In genomic region chr2:117470311-117471095, GRCh38 we compare ENCODE assay signal across 8 cellular contexts.
DNase-seq lines count a peak whose midpoint lies in the region; ATAC-seq and TF ChIP-seq lines count a peak whose summit lies in the region.

No MANE protein-coding gene starts in this region.

- no peaks in the 10 kb centered on the region for H3K36me3 Mint-ChIP-seq in MCF 10A (ENCODE audit: insufficient read depth, unreplicated experiment)

- no peak overlapping the region for H3K9ac ChIP-seq in mammary epithelial cell (ENCODE audit: insufficient read depth, low read length)
- no peak overlapping the region for H3K9ac ChIP-seq in OCI-LY3 (ENCODE audit: low read length)

- H3K36me3 ChIP-seq in mammary epithelial cell (ENCODE audit: insufficient read depth, low read length) (no peaks in the 10 kb centered on the region), OCI-LY3 (replicated peaks; ENCODE audit: low read depth, low read length) (no peaks in the 10 kb centered on the region)

- H3K4me1 ChIP-seq in mammary epithelial cell (ENCODE audit: insufficient read depth, low read length) (no peaks in the 10 kb centered on the region), OCI-LY3 (ENCODE audit: low read length) (no peaks in the 10 kb centered on the region)

- peak; percentile 83 for ATAC-seq in HG03354 (IDR thresholded peaks at IDR 0.05; ENCODE audit: poor library complexity, severe bottlenecking, unreplicated experiment)
- no peak for ATAC-seq in GM21381 (IDR thresholded peaks at IDR 0.05; ENCODE audit: unreplicated experiment)

- intact Hi-C loops in MCF 10A (cut with micrococcal nuclease) (loop anchor here (1.0 kb wide), 1 partner anchor 302 kb away; no protein-coding TSS in a partner anchor), mammary epithelial cell (cut with micrococcal nuclease) (no loop called here)

- BruUV-seq in MCF 10A (replicated peaks; lab: Mats Ljungman, UMichigan): no TSS peak
- BruUV-seq in mammary epithelial cell (replicated peaks; lab: Mats Ljungman, UMichigan): no TSS peak

- H3K4me1 Mint-ChIP-seq in MCF 10A (ENCODE audit: insufficient read depth, unreplicated experiment): no peaks in the 10 kb centered on the region

- no peak overlapping the region for H3K4me3 Mint-ChIP-seq in MCF 10A (ENCODE audit: unreplicated experiment)

- H3K27ac ChIP-seq in mammary epithelial cell (ENCODE audit: insufficient read depth, low read depth, low read length) (no peak overlapping the region), OCI-LY3 (ENCODE audit: low read length) (no peak overlapping the region)

- no peaks in the 10 kb centered on the region for H3K27me3 Mint-ChIP-seq in MCF 10A (ENCODE audit: insufficient read depth, unreplicated experiment)

- CTCF ChIA-PET in MCF 10A (lab: Yijun Ruan, JAX): interaction anchor here (0.6 to 2.2 kb wide), 32 partner anchors 10 to 1121 kb away, joined by 3 to 39 read pairs (median 3); partner anchors contain the start of gene DDX18
- CTCF ChIA-PET in mammary epithelial cell (lab: Charles Lee; ENCODE audit: low non-redundant PET): no interaction called here

- H3K9me3 ChIP-seq in mammary epithelial cell (replicated peaks; ENCODE audit: insufficient read depth, low read length): peaks cover 27% of the 10 kb centered on the region
- no peaks in the 10 kb centered on the region for H3K9me3 ChIP-seq in OCI-LY3 (ENCODE audit: insufficient read depth, low read length)

- no peaks in the 10 kb centered on the region for H3K79me2 ChIP-seq in mammary epithelial cell (ENCODE audit: insufficient read depth, low read length)
- H3K79me2 ChIP-seq in OCI-LY3 (ENCODE audit: low read length): no peaks in the 10 kb centered on the region

- in situ Hi-C loops in mammary epithelial cell (cut with MboI; ENCODE audit: low sequenced_read_pairs in 2 of 2): no loop called here

- no peak overlapping the region for H3K27ac Mint-ChIP-seq in MCF 10A (ENCODE audit: low read depth, unreplicated experiment)

- H3K9me3 Mint-ChIP-seq in MCF 10A (ENCODE audit: unreplicated experiment): peaks cover 9% of the 10 kb centered on the region

- H4K20me1 ChIP-seq in mammary epithelial cell (ENCODE audit: insufficient read depth, low read length) (no peaks in the 10 kb centered on the region), OCI-LY3 (ENCODE audit: insufficient read depth, low read length) (no peaks in the 10 kb centered on the region)

- dilution Hi-C loops in mammary epithelial cell (cut with HindIII; ENCODE audit: low sequenced_read_pairs): no loop called here

- H3K27me3 ChIP-seq in mammary epithelial cell (ENCODE audit: insufficient read depth, low read length) (no peaks in the 10 kb centered on the region), OCI-LY3 (ENCODE audit: low read depth, low read length) (no peaks in the 10 kb centered on the region)

- 67% methylated on average over 6 of the region's 7 CpGs for WGBS in mammary epithelial cell (ENCODE audit: low coverage, missing lambda C conversion rate)

- H3K4me2 ChIP-seq in mammary epithelial cell (ENCODE audit: insufficient read depth, low read depth, low read length): no peak overlapping the region
- no peak overlapping the region for H3K4me2 ChIP-seq in OCI-LY3 (ENCODE audit: low read length)

- H2AFZ ChIP-seq in mammary epithelial cell (ENCODE audit: low read depth, low read length): no peak overlapping the region
- H2AFZ ChIP-seq in OCI-LY3 (ENCODE audit: low read depth, low read length): no peak overlapping the region

- no peak overlapping the region for H3K4me3 ChIP-seq in mammary epithelial cell (replicated peaks in 1 of 3; ENCODE audit: insufficient read depth in 1 of 3, low read depth in 2 of 3, low read length in 3 of 3)
- H3K4me3 ChIP-seq in OCI-LY3 (ENCODE audit: low read length): no peak overlapping the region

- DNase-seq in MCF 10A (ENCODE audit: unreplicated experiment) (peak; percentile 61), mammary epithelial cell (no peak), erythroblast (lab: John Stamatoyannopoulos, UW) (peak; percentile 48 to 68), middle frontal gyrus (ENCODE audit: extremely low spot score, low spot score) (no peak)
- peak; percentile 4 to 10 for DNase-seq in stimulated activated CD4-positive, alpha-beta T cell treated with anti-CD3 and anti-CD28 coated beads, Interleukin-2, amount 100 ng/mL, for 48 hours

- TF ChIP-seq POLR2A in erythroblast (IDR thresholded peaks at IDR 0.05; ENCODE audit: low read length): no peak

- POLR2A ChIA-PET in MCF 10A (lab: Yijun Ruan, JAX): no interaction called here

- TF ChIP-seq CTCF in MCF 10A (IDR thresholded peaks at IDR 0.05; ENCODE audit: unreplicated experiment) (peak; percentile 43), mammary epithelial cell (conservative IDR thresholded peaks at IDR 0.05 in 1 of 2, IDR thresholded peaks at IDR 0.05 in 1 of 2; ENCODE audit: extremely low read depth in 1 of 2, insufficient read depth in 1 of 2, low read depth in 1 of 2, low read length in 2 of 2) (peak in 1 of 2 donors; percentile 27), OCI-LY3 (IDR thresholded peaks at IDR 0.05; ENCODE audit: low read depth, low read length) (peak; percentile 87)

Comparison
In these comparisons a context has a peak if more than half of its experiments do, and no peak if none do; other contexts are left out.
1. DNase-seq: peak in MCF 10A (single experiment), erythroblast (2 of 2) and stimulated activated CD4-positive, alpha-beta T cell treated with anti-CD3 and anti-CD28 coated beads, Interleukin-2, amount 100 ng/mL, for 48 hours (2 of 2); none in mammary epithelial cell (single experiment) and middle frontal gyrus (single experiment).